14 cellular contexts compared by ENCODE assay signal in genomic region chr12:113134521-113134951, GRCh38. TPM values are rescaled to one million over a fixed set of nuclear protein-coding genes. Genes with fewer than 3 reads are reported as not detected.
DNase-seq lines count a peak whose midpoint lies in the region; ATAC-seq and TF ChIP-seq lines count a peak whose summit lies in the region.
"Had no signal": no experiment of that assay in that cellular context is flagged by ENCODE, and none has a peak within 500 bp of the region (broad histone marks: within the 10 kb centered on the region; RNA-seq: fewer than 3 reads in every experiment).

No MANE protein-coding gene starts in this region.

- no peak overlapping the region for H4K8ac ChIP-seq in neuronal stem cell (ENCODE audit: low read depth, low read length)

- no peak overlapping the region for H2AFZ ChIP-seq in neuronal stem cell (ENCODE audit: low read length)

- H3K4me1 ChIP-seq in neuronal stem cell (ENCODE audit: control insufficient read depth in 2 of 2, insufficient read depth in 1 of 2, low read depth in 1 of 2, low read length in 2 of 2), result peaks cover 0 to 7% of the 10 kb centered on the region in 2 donors

- no peaks in the 10 kb centered on the region for H3K36me3 ChIP-seq in neuronal stem cell (replicated peaks in 1 of 2; ENCODE audit: control insufficient read depth in 2 of 2, insufficient read depth in 2 of 2, low read length in 2 of 2)
- H3K36me3 ChIP-seq: cardiac muscle cell had no signal

- no peaks in the 10 kb centered on the region for H3K9me3 ChIP-seq in neuronal stem cell (replicated peaks in 1 of 2; ENCODE audit: control insufficient read depth in 2 of 2, insufficient read depth in 1 of 2, low read depth in 1 of 2, low read length in 2 of 2)

- no peak overlapping the region for H3K14ac ChIP-seq in neuronal stem cell (ENCODE audit: low read length)

- no peak overlapping the region for H2BK12ac ChIP-seq in neuronal stem cell (ENCODE audit: low read length)

- H3K27me3 Mint-ChIP-seq in activated naive CD8-positive, alpha-beta T cell treated with anti-CD3 and anti-CD28 coated beads, Interleukin-2, amount 50 U/mL, for 24 hours, result peaks cover 3% of the 10 kb centered on the region

- H3K18ac ChIP-seq in neuronal stem cell (ENCODE audit: low read length), result peak overlapping the region; percentile 87

- no peak overlapping the region for H3K4ac ChIP-seq in neuronal stem cell (ENCODE audit: low read length)

- TF ChIP-seq EP300 in Ishikawa (IDR thresholded peaks at IDR 0.05; ENCODE audit: borderline replicate concordance), result no peak

- TF ChIP-seq RAD21 in Ishikawa (IDR thresholded peaks at IDR 0.05; ENCODE audit: low read depth), result no peak

- peaks cover 24% of the 10 kb centered on the region for H3K4me1 Mint-ChIP-seq in activated naive CD8-positive, alpha-beta T cell treated with anti-CD3 and anti-CD28 coated beads, Interleukin-2, amount 50 U/mL, for 24 hours

- H3K27me3 ChIP-seq in neuronal stem cell (ENCODE audit: control insufficient read depth in 3 of 3, insufficient read depth in 3 of 3, low read depth in 1 of 3, low read length in 3 of 3), result peaks cover 3 to 60% (median 20%) of the 10 kb centered on the region in 3 experiments

- H2AK5ac ChIP-seq in neuronal stem cell (ENCODE audit: low read depth, low read length), result peak overlapping the region; percentile 96

- no CpG with 5 or more reads among the region's 6 CpGs for WGBS in neuronal stem cell (ENCODE audit: extremely low coverage in 2 of 2, insufficient read length in 2 of 2, insufficient replicate concordance in 1 of 2), 2 donors

- H3K36me3 Mint-ChIP-seq in activated naive CD8-positive, alpha-beta T cell treated with anti-CD3 and anti-CD28 coated beads, Interleukin-2, amount 50 U/mL, for 24 hours (ENCODE audit: low read depth), result no peaks in the 10 kb centered on the region

- no peak overlapping the region for H2BK120ac ChIP-seq in neuronal stem cell (ENCODE audit: low read depth, low read length)

- H3K9me3 Mint-ChIP-seq in activated naive CD8-positive, alpha-beta T cell treated with anti-CD3 and anti-CD28 coated beads, Interleukin-2, amount 50 U/mL, for 24 hours, result no peaks in the 10 kb centered on the region
- H3K9me3 Mint-ChIP-seq: nephron progenitor cell had no signal

- no peak overlapping the region for H4K91ac ChIP-seq in neuronal stem cell (ENCODE audit: low read depth, low read length, poor library complexity)

- H3K23ac ChIP-seq in neuronal stem cell (ENCODE audit: low read depth, low read length, poor library complexity), result no peak overlapping the region

- H3K4me2 ChIP-seq in neuronal stem cell (ENCODE audit: insufficient read depth, low read length, poor library complexity, severe bottlenecking), result peak overlapping the region; percentile 89

- H3K9ac ChIP-seq in neuronal stem cell (ENCODE audit: low read depth, low read length, poor library complexity), result no peak overlapping the region

- H3K27ac Mint-ChIP-seq in activated naive CD8-positive, alpha-beta T cell treated with anti-CD3 and anti-CD28 coated beads, Interleukin-2, amount 50 U/mL, for 24 hours, result no peak overlapping the region
- H3K27ac Mint-ChIP-seq: nephron progenitor cell had no signal

- peaks cover 4% of the 10 kb centered on the region for H3K79me1 ChIP-seq in neuronal stem cell (ENCODE audit: low read depth, low read length)

- no peak overlapping the region for H2BK5ac ChIP-seq in neuronal stem cell (ENCODE audit: low read length)

- ATAC-seq in activated naive CD8-positive, alpha-beta T cell treated with anti-CD3 and anti-CD28 coated beads, Interleukin-2, amount 50 U/mL, for 24 hours, result no peak
- ATAC-seq in HG03095 (IDR thresholded peaks at IDR 0.05; ENCODE audit: unreplicated experiment), result no peak
- no peak for ATAC-seq in HG03025 (IDR thresholded peaks at IDR 0.05; ENCODE audit: low FRiP score, unreplicated experiment)

- peak overlapping the region; percentile 73 for H3K4me3 Mint-ChIP-seq in activated naive CD8-positive, alpha-beta T cell treated with anti-CD3 and anti-CD28 coated beads, Interleukin-2, amount 50 U/mL, for 24 hours
- H3K4me3 Mint-ChIP-seq: nephron progenitor cell had no signal

- H3K4me3 ChIP-seq in neuronal stem cell (ENCODE audit: low read length in 2 of 2), result no peak overlapping the region

- peak overlapping the region; percentile 54 for H2BK15ac ChIP-seq in neuronal stem cell (ENCODE audit: low read length)

- DNase-seq in NCI-H510A treated with DMSO at 0.1 percent for 48 hours (lab: John Stamatoyannopoulos, UW), result peak; percentile 39
- no peak for DNase-seq in NCI-H510A (lab: John Stamatoyannopoulos, UW)
- no peak for DNase-seq in activated naive CD8-positive, alpha-beta T cell treated with anti-CD3 and anti-CD28 coated beads, Interleukin-2, amount 50 U/mL, for 24 hours
- DNase-seq in neuronal stem cell (ENCODE audit: low spot score), result no peak
- DNase-seq in NOMO-1 treated with DMSO at 0.1 percent for 48 hours (lab: John Stamatoyannopoulos, UW; ENCODE audit: unreplicated experiment), result no peak
- DNase-seq: activated CD8-positive, alpha-beta memory T cell treated with anti-CD3 and anti-CD28 coated beads, Interleukin-2, amount 50 U/mL, for 4 hours; GDM1; nephron progenitor cell; stimulated activated CD8-positive, alpha-beta memory T cell treated with anti-CD3 and anti-CD28 coated beads, Interleukin-4, amount 100 ng/mL, for 48 hours had no signal

- no peak overlapping the region for H3K27ac ChIP-seq in neuronal stem cell (replicated peaks; ENCODE audit: low read length)
- H3K27ac ChIP-seq: cardiac muscle cell had no signal

TF ChIP-seq in Ishikawa, 13 proteins besides CTCF, POLR2A, EP300 and RAD21:
- peak; percentile 46; the same call in 1 of the 2 replicates for TF ChIP-seq NFIC (IDR thresholded peaks at IDR 0.05)
- TF ChIP-seq, protein P1, sequence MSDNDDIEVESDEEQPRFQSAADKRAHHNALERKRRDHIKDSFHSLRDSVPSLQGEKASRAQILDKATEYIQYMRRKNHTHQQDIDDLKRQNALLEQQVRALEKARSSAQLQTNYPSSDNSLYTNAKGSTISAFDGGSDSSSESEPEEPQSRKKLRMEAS (IDR thresholded peaks at IDR 0.05), result no peak
TF ChIP-seq in Ishikawa: peak in this region for 1.

RNA-seq across cellular contexts. Expression of gene RASAL1, which starts 1.0 kb away (rescaled TPM):
- polyA plus RNA-seq in neuronal stem cell (2013, experiment 1 of 2), result 0.26 TPM
- 0.19 TPM for polyA plus RNA-seq in neuronal stem cell (2013, experiment 2 of 2)
- polyA plus RNA-seq: fibroblast of lung had no signal

RNA-seq across cellular contexts. Expression of gene CFAP73, which starts 15.0 kb away (rescaled TPM):
- polyA plus RNA-seq in neuronal stem cell (2013, experiment 1 of 2), result 0.22 TPM
- polyA plus RNA-seq in neuronal stem cell (2013, experiment 2 of 2), result 0.19 TPM
- polyA plus RNA-seq: cardiac muscle cell, fibroblast of lung had no signal

RNA-seq across cellular contexts. Expression of gene DDX54, which starts 50.7 kb away (rescaled TPM):
- polyA plus RNA-seq in neuronal stem cell (2013, experiment 1 of 2), result 60.8 TPM
- polyA plus RNA-seq in neuronal stem cell (2013, experiment 2 of 2), result 59.6 TPM

RNA-seq across cellular contexts. Expression of gene RITA1, which starts 51.0 kb away (rescaled TPM):
- 14.5 TPM for polyA plus RNA-seq in neuronal stem cell (2013, experiment 1 of 2)
- 14.3 TPM for polyA plus RNA-seq in neuronal stem cell (2013, experiment 2 of 2)
